11 cellular contexts compared by ENCODE assay signal in genomic region chr7:144293794-144294501, GRCh38. TPM values are rescaled to one million over a fixed set of nuclear protein-coding genes. Genes with fewer than 3 reads are reported as not detected.
DNase-seq lines count a peak whose midpoint lies in the region; ATAC-seq and TF ChIP-seq lines count a peak whose summit lies in the region.
"Not testable (repeated sequence)": the region's sequence is repeated elsewhere in the genome, so short reads cannot be mapped to it uniquely, and the experiment has no call there.
"Had no signal": no experiment of that assay in that cellular context is flagged by ENCODE, and none has a peak within 500 bp of the region (broad histone marks: within the 10 kb centered on the region; RNA-seq: fewer than 3 reads in every experiment).

No MANE protein-coding gene starts in this region.

- not testable (repeated sequence) for H3K9me3 ChIP-seq in T-helper 17 cell (ENCODE audit: control insufficient read depth, low read length, poor library complexity, severe bottlenecking); mammary epithelial cell (replicated peaks; ENCODE audit: insufficient read depth, low read length); thyroid gland

- intact Hi-C loops in mammary epithelial cell (cut with micrococcal nuclease); thyroid gland (cut with DNase I): not testable (repeated sequence)

- H3K4me3 Mint-ChIP-seq in T-helper 17 cell, memory B cell: not testable (repeated sequence)

- not testable (repeated sequence) for H3K4me2 ChIP-seq in mammary epithelial cell (ENCODE audit: insufficient read depth, low read depth, low read length)

- TF ChIP-seq CTCF in mammary epithelial cell (conservative IDR thresholded peaks at IDR 0.05 in 1 of 2, IDR thresholded peaks at IDR 0.05 in 1 of 2; ENCODE audit: extremely low read depth in 1 of 2, insufficient read depth in 1 of 2, low read depth in 1 of 2, low read length in 2 of 2); thyroid gland (IDR thresholded peaks at IDR 0.05): not testable (repeated sequence)

- not testable (repeated sequence) for H3K9ac ChIP-seq in mammary epithelial cell (ENCODE audit: insufficient read depth, low read length)

- H3K36me3 Mint-ChIP-seq in T-helper 17 cell (ENCODE audit: low read depth); memory B cell: not testable (repeated sequence)

- not testable (repeated sequence) for H2AFZ ChIP-seq in mammary epithelial cell (ENCODE audit: low read depth, low read length)

- not testable (repeated sequence) for H3K27ac ChIP-seq in mammary epithelial cell (ENCODE audit: insufficient read depth, low read depth, low read length); thyroid gland

- BruUV-seq in mammary epithelial cell (replicated peaks; lab: Mats Ljungman, UMichigan) = TSS peak; percentile 66

- no CpG with 5 or more reads among the region's 60 CpGs for WGBS in mammary epithelial cell (ENCODE audit: low coverage, missing lambda C conversion rate)
- no CpG with 5 or more reads among the region's 60 CpGs for WGBS in thyroid gland, 2 donors

- not testable (repeated sequence) for DNase-seq in T-helper 17 cell; mammary epithelial cell; memory B cell (ENCODE audit: low spot score in 2 of 2)
- DNase-seq in thyroid gland = peak; percentile 51 to 54

- not testable (repeated sequence) for H3K4me3 ChIP-seq in mammary epithelial cell (replicated peaks in 1 of 3; ENCODE audit: insufficient read depth in 1 of 3, low read depth in 2 of 3, low read length in 3 of 3); thyroid gland (replicated peaks in 1 of 3)

- H4K20me1 ChIP-seq in mammary epithelial cell (ENCODE audit: insufficient read depth, low read length) = not testable (repeated sequence)

- not testable (repeated sequence) for H3K27ac Mint-ChIP-seq in T-helper 17 cell, memory B cell

- H3K4me1 Mint-ChIP-seq in T-helper 17 cell, memory B cell: not testable (repeated sequence)

- H3K4me1 ChIP-seq in mammary epithelial cell (ENCODE audit: insufficient read depth, low read length); thyroid gland: not testable (repeated sequence)

- not testable (repeated sequence) for H3K36me3 ChIP-seq in mammary epithelial cell (ENCODE audit: insufficient read depth, low read length); thyroid gland

- not testable (repeated sequence) for H3K27me3 Mint-ChIP-seq in T-helper 17 cell, memory B cell

- in situ Hi-C loops in mammary epithelial cell (cut with MboI; ENCODE audit: low sequenced_read_pairs in 2 of 2) = not testable (repeated sequence)

- not testable (repeated sequence) for H3K79me2 ChIP-seq in mammary epithelial cell (ENCODE audit: insufficient read depth, low read length)

- not testable (repeated sequence) for H3K9me3 Mint-ChIP-seq in memory B cell

- H3K27me3 ChIP-seq in mammary epithelial cell (ENCODE audit: insufficient read depth, low read length); thyroid gland: not testable (repeated sequence)

- not testable (repeated sequence) for TF ChIP-seq POLR2A in thyroid gland (IDR thresholded peaks at IDR 0.05)

- CTCF ChIA-PET in mammary epithelial cell (lab: Charles Lee; ENCODE audit: low non-redundant PET) = not testable (repeated sequence)

- peak; percentile 75 for ATAC-seq in GM18868 (IDR thresholded peaks at IDR 0.05; ENCODE audit: unreplicated experiment)
- ATAC-seq in GM21390 (IDR thresholded peaks at IDR 0.05; ENCODE audit: unreplicated experiment) = peak; percentile 68
- ATAC-seq in HG02798 (IDR thresholded peaks at IDR 0.05; ENCODE audit: poor library complexity, unreplicated experiment) = peak; percentile 76
- ATAC-seq in HG03175 (IDR thresholded peaks at IDR 0.05; ENCODE audit: unreplicated experiment) = peak; percentile 80
- peak; percentile 85 for ATAC-seq in T-helper 17 cell
- peak; percentile 77 for ATAC-seq in memory B cell (ENCODE audit: low read depth)

- dilution Hi-C loops in mammary epithelial cell (cut with HindIII; ENCODE audit: low sequenced_read_pairs) = not testable (repeated sequence)

RNA-seq across cellular contexts. Expression of gene OR2A1, which starts 18.3 kb away (rescaled TPM):
- total RNA-seq in T-helper 17 cell (not detected), mammary epithelial cell (under 1 TPM in 1 of 2 donors, not detected in 1; 0.17 TPM), thyroid gland (1 to 10 TPM in 1 of 4 donors, under 1 TPM in 1, not detected in 2; 0.33 to 1.4 TPM)
- polyA plus RNA-seq in mammary epithelial cell = not detected
- not detected for polyA minus RNA-seq in mammary epithelial cell
- total RNA-seq: H1 had no signal

RNA-seq across cellular contexts. Expression of gene CTAGE8, which starts 24.9 kb away (rescaled TPM):
- total RNA-seq in T-helper 17 cell (1 to 10 TPM in 1 of 2 donors, under 1 TPM in 1; 0.47 to 1.6 TPM), mammary epithelial cell (1 to 10 TPM; 1.5 to 4.5 TPM), thyroid gland (10 to 100 TPM in 2 of 4 donors, 1 to 10 TPM in 2; 1.3 to 21.4 (median 8.1) TPM)
- 1.4 TPM for polyA plus RNA-seq in mammary epithelial cell
- polyA minus RNA-seq in mammary epithelial cell = not detected
- total RNA-seq: H1 had no signal
- polyA plus RNA-seq: H1 had no signal

RNA-seq across cellular contexts. Expression of gene OR2A7, which starts 29.4 kb away (rescaled TPM):
- total RNA-seq in T-helper 17 cell (1 to 10 TPM; 1.2 to 6.5 TPM), mammary epithelial cell (1 to 10 TPM; 4.4 to 9.5 TPM), thyroid gland (10 to 100 TPM; 16.8 to 36.0 (median 26.5) TPM)
- 3.8 TPM for polyA plus RNA-seq in mammary epithelial cell
- 12.6 TPM for polyA minus RNA-seq in mammary epithelial cell

RNA-seq across cellular contexts. Expression of gene OR2A42, which starts 54.5 kb away (rescaled TPM):
- total RNA-seq in T-helper 17 cell (under 1 TPM in 1 of 2 donors, not detected in 1; 0.07 TPM), mammary epithelial cell (not detected), thyroid gland (1 to 10 TPM in 2 of 4 donors, under 1 TPM in 2; 0.40 to 3.7 (median 0.97) TPM)
- not detected for polyA plus RNA-seq in mammary epithelial cell
- polyA minus RNA-seq in mammary epithelial cell = not detected
- total RNA-seq: H1, neural crest cell had no signal
- polyA plus RNA-seq: BJ, H1 had no signal
